8 cellular contexts compared by ENCODE assay signal in the genomic region with DNA sequence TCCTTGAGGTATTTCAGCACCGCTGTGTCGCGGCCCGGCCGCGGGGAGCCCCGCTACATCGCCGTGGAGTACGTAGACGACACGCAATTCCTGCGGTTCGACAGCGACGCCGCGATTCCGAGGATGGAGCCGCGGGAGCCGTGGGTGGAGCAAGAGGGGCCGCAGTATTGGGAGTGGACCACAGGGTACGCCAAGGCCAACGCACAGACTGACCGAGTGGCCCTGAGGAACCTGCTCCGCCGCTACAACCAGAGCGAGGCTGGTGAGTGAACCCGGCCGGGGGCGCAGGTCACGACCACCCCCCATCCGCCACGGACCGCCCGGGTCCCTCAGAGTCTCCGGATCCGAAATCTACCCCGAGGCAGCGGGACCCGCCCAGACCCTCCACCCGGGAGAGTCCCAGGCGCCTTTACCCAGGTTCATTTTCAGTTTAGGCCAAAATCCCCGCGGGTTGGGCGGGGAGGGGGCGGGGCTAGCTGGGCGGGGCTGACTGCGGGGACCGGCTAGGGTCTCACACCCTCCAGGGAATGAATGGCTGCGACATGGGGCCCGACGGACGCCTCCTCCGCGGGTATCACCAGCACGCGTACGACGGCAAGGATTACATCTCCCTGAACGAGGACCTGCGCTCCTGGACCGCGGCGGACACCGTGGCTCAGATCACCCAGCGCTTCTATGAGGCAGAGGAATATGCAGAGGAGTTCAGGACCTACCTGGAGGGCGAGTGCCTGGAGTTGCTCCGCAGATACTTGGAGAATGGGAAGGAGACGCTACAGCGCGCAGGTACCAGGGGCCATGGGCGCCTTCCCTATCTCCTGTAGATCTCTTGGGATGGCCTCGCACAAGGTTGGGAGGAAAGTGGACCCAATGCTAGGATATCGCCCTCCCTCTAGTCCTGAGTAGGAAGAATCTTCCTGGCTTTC. TPM values are rescaled to one million over a fixed set of nuclear protein-coding genes. Genes with fewer than 3 reads are reported as not detected.
A peak's percentile ranks its signal among the peaks of the same experiment; 100 is the strongest.
DNase-seq lines count a peak whose midpoint lies in the region; ATAC-seq and TF ChIP-seq lines count a peak whose summit lies in the region.

No MANE protein-coding gene starts in this region.

- peak; percentile 84 for DNase-seq in activated CD8-positive, alpha-beta T cell treated with anti-CD3 and anti-CD28 coated beads for 36 hours
- DNase-seq in effector memory CD8-positive, alpha-beta T cell = peak; percentile 55 to 65 (median 58)
- DNase-seq in naive B cell (peak; percentile 69), cerebellum (ENCODE audit: low spot score) (no peak), HT-29 (ENCODE audit: low spot score) (no peak)
- peak; percentile 62 for DNase-seq in stimulated activated naive B cell treated with anti-CD40 and anti-IgM and Interleukin-4, amounts not matched to agents 10 μg/mL and 1 μg/mL and 100 μg/mL, for 72 hours

- ATAC-seq in GM18505 (IDR thresholded peaks at IDR 0.05; ENCODE audit: unreplicated experiment) = peak; percentile 32
- peak; percentile 34 for ATAC-seq in HG03175 (IDR thresholded peaks at IDR 0.05; ENCODE audit: unreplicated experiment)
- peak; percentile 72 for ATAC-seq in activated CD8-positive, alpha-beta T cell treated with anti-CD3 and anti-CD28 coated beads for 36 hours
- peak; percentile 51 for ATAC-seq in effector memory CD8-positive, alpha-beta T cell (replicated peaks)
- ATAC-seq in naive B cell (ENCODE audit: low read depth in 2 of 2) = peak; percentile 60
- ATAC-seq in stimulated activated naive B cell treated with anti-CD40 and anti-IgM and Interleukin-4, amounts not matched to agents 10 μg/mL and 1 μg/mL and 100 μg/mL, for 72 hours (replicated peaks) = peak; percentile 66

- no peaks in the 10 kb centered on the region for H3K9me3 Mint-ChIP-seq in activated CD8-positive, alpha-beta T cell treated with anti-CD3 and anti-CD28 coated beads for 36 hours
- no peaks in the 10 kb centered on the region for H3K9me3 Mint-ChIP-seq in effector memory CD8-positive, alpha-beta T cell
- H3K9me3 Mint-ChIP-seq in naive B cell = no peaks in the 10 kb centered on the region
- no peaks in the 10 kb centered on the region for H3K9me3 Mint-ChIP-seq in stimulated activated naive B cell treated with anti-CD40 and anti-IgM and Interleukin-4, amounts not matched to agents 10 μg/mL and 1 μg/mL and 100 μg/mL, for 72 hours

- peaks cover 48% of the 10 kb centered on the region for H3K36me3 Mint-ChIP-seq in activated CD8-positive, alpha-beta T cell treated with anti-CD3 and anti-CD28 coated beads for 36 hours (ENCODE audit: low read depth)
- H3K36me3 Mint-ChIP-seq in effector memory CD8-positive, alpha-beta T cell (ENCODE audit: insufficient read depth) = peaks cover 74% of the 10 kb centered on the region
- H3K36me3 Mint-ChIP-seq in naive B cell = peaks cover 13 to 22% of the 10 kb centered on the region in 2 donors
- H3K36me3 Mint-ChIP-seq in stimulated activated naive B cell treated with anti-CD40 and anti-IgM and Interleukin-4, amounts not matched to agents 10 μg/mL and 1 μg/mL and 100 μg/mL, for 72 hours = peaks cover 43 to 48% of the 10 kb centered on the region in 2 donors

- CTCF ChIA-PET in activated CD8-positive, alpha-beta T cell treated with anti-CD3 and anti-CD28 coated beads for 36 hours (lab: Charles Lee) = no interaction called here

- no peak for TF ChIP-seq CTCF in activated CD8-positive, alpha-beta T cell treated with anti-CD3 and anti-CD28 coated beads for 36 hours (IDR thresholded peaks at IDR 0.05)

- H3K27me3 Mint-ChIP-seq in activated CD8-positive, alpha-beta T cell treated with anti-CD3 and anti-CD28 coated beads for 36 hours = no peaks in the 10 kb centered on the region
- H3K27me3 Mint-ChIP-seq in effector memory CD8-positive, alpha-beta T cell = no peaks in the 10 kb centered on the region
- no peaks in the 10 kb centered on the region for H3K27me3 Mint-ChIP-seq in naive B cell
- no peaks in the 10 kb centered on the region for H3K27me3 Mint-ChIP-seq in stimulated activated naive B cell treated with anti-CD40 and anti-IgM and Interleukin-4, amounts not matched to agents 10 μg/mL and 1 μg/mL and 100 μg/mL, for 72 hours

- POLR2A ChIA-PET in activated CD8-positive, alpha-beta T cell treated with anti-CD3 and anti-CD28 coated beads for 36 hours (lab: Charles Lee) = interaction anchor here (0.7 kb wide), 1 partner anchor 12 kb away, joined by 3 read pairs; no protein-coding TSS in a partner anchor

- peak overlapping the region; percentile 94 for H3K27ac Mint-ChIP-seq in activated CD8-positive, alpha-beta T cell treated with anti-CD3 and anti-CD28 coated beads for 36 hours
- peak overlapping the region; percentile 98 to 99 for H3K27ac Mint-ChIP-seq in effector memory CD8-positive, alpha-beta T cell
- H3K27ac Mint-ChIP-seq in naive B cell = peak overlapping the region; percentile 93 to 99 (median 98)
- peak overlapping the region; percentile 99 for H3K27ac Mint-ChIP-seq in stimulated activated naive B cell treated with anti-CD40 and anti-IgM and Interleukin-4, amounts not matched to agents 10 μg/mL and 1 μg/mL and 100 μg/mL, for 72 hours

- TF ChIP-seq POLR2A in GM18505 (IDR thresholded peaks at IDR 0.05; ENCODE audit: borderline replicate concordance, extremely low read depth, insufficient read depth, insufficient read length) = peak; percentile 69

- intact Hi-C loops in activated CD8-positive, alpha-beta T cell treated with anti-CD3 and anti-CD28 coated beads for 36 hours (cut with micrococcal nuclease) = no loop called here

- H3K4me3 Mint-ChIP-seq in activated CD8-positive, alpha-beta T cell treated with anti-CD3 and anti-CD28 coated beads for 36 hours = peak overlapping the region; percentile 93
- H3K4me3 Mint-ChIP-seq in effector memory CD8-positive, alpha-beta T cell = peak overlapping the region; percentile 95 to 96
- peak overlapping the region; percentile 91 to 99 (median 96) for H3K4me3 Mint-ChIP-seq in naive B cell
- peak overlapping the region; percentile 92 to 93 for H3K4me3 Mint-ChIP-seq in stimulated activated naive B cell treated with anti-CD40 and anti-IgM and Interleukin-4, amounts not matched to agents 10 μg/mL and 1 μg/mL and 100 μg/mL, for 72 hours

- peaks cover 58% of the 10 kb centered on the region for H3K4me1 Mint-ChIP-seq in activated CD8-positive, alpha-beta T cell treated with anti-CD3 and anti-CD28 coated beads for 36 hours (ENCODE audit: low read depth)
- peaks cover 47 to 55% of the 10 kb centered on the region in 2 donors for H3K4me1 Mint-ChIP-seq in effector memory CD8-positive, alpha-beta T cell (ENCODE audit: low read depth in 2 of 2)
- H3K4me1 Mint-ChIP-seq in naive B cell = peaks cover 53 to 67% (median 65%) of the 10 kb centered on the region in 3 donors
- peaks cover 29 to 59% of the 10 kb centered on the region in 2 donors for H3K4me1 Mint-ChIP-seq in stimulated activated naive B cell treated with anti-CD40 and anti-IgM and Interleukin-4, amounts not matched to agents 10 μg/mL and 1 μg/mL and 100 μg/mL, for 72 hours

RNA-seq across cellular contexts. Expression of a gene that starts 0.7 kb away (rescaled TPM):
- 100 to 1,000 TPM; 172 TPM for total RNA-seq in activated CD8-positive, alpha-beta T cell treated with anti-CD3 and anti-CD28 coated beads for 36 hours
- 100 to 1,000 TPM; 212 to 354 (median 251) TPM for polyA plus RNA-seq in naive B cell (ENCODE audit: low read depth in 6 of 6)
- total RNA-seq in cerebellum = 2.4 TPM
- total RNA-seq in HT-29 (2014; rRNA removed; shearing (Covaris generic)) = 10.9 and 15.5 TPM in 2 replicates

RNA-seq across cellular contexts. Expression of a gene that starts 43.0 kb away (rescaled TPM):
- not detected for total RNA-seq in activated CD8-positive, alpha-beta T cell treated with anti-CD3 and anti-CD28 coated beads for 36 hours
- 1 to 10 TPM in 3 of 6 donors, not detected in 3; 1.8 to 3.1 (median 2.5) TPM for polyA plus RNA-seq in naive B cell (ENCODE audit: low read depth in 6 of 6)
- not detected for total RNA-seq in cerebellum
- 0.13 TPM in 1 of 2 replicates, not detected in the other for total RNA-seq in HT-29 (2014; rRNA removed; shearing (Covaris generic))

Comparison
In these comparisons a context has a peak if more than half of its experiments do, and no peak if none do; other contexts are left out.
1. DNase-seq: peak in activated CD8-positive, alpha-beta T cell treated with anti-CD3 and anti-CD28 coated beads for 36 hours (single experiment), effector memory CD8-positive, alpha-beta T cell (3 of 3), naive B cell (single experiment) and stimulated activated naive B cell treated with anti-CD40 and anti-IgM and Interleukin-4, amounts not matched to agents 10 μg/mL and 1 μg/mL and 100 μg/mL, for 72 hours (single experiment); none in cerebellum (single experiment) and HT-29 (single experiment).
2. RNA of a gene that starts 0.7 kb away (total RNA-seq): 172 TPM in activated CD8-positive, alpha-beta T cell treated with anti-CD3 and anti-CD28 coated beads for 36 hours; 10.9 to 15.5 TPM in HT-29 and 2.4 TPM in cerebellum (single experiment); every median in the first group is over 10 times any median in the second.
3. Peak in every context shown above with its lines, with median percentiles within 50 percentile points of each other: ATAC-seq, H3K27ac Mint-ChIP-seq and H3K4me3 Mint-ChIP-seq.